In the genomic region with DNA sequence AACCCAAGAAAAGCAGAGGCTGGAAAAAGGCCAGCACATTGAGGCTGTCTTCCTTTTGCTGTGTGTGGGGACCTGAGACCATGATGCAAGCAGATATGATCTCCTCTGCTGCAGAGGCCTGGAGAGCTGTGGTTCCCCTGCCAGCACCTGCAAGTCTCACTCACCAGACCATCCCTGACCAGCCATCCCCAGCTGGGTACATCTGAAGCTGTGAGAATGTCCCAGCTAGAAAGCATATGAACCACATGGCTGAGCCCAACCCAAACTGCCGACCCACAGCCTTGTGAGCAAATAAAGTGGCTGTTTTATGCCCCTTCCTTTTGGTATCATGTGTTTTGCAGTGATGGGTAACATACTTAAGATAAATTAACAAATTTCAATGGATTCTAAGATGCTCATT, we compare ENCODE assay signal across 19 cellular contexts.
DNase-seq lines count a peak whose midpoint lies in the region; ATAC-seq and TF ChIP-seq lines count a peak whose summit lies in the region.
"Had no signal": no experiment of that assay in that cellular context is flagged by ENCODE, and none has a peak within 500 bp of the region (broad histone marks: within the 10 kb centered on the region; RNA-seq: fewer than 3 reads in every experiment).

No MANE protein-coding gene starts in this region.

- H3K4me3 ChIP-seq in GM23338 (no peak overlapping the region), MM.1S (ENCODE audit: low read length) (no peak overlapping the region), RWPE2 (ENCODE audit: severe bottlenecking) (no peak overlapping the region)
- H3K4me3 ChIP-seq: BLaER1, GM12878, HAP-1 had no signal

- H3K4me3 Mint-ChIP-seq in GM23338, result no peak overlapping the region
- H3K4me3 Mint-ChIP-seq: B cell; CD4-positive, CD25-positive, alpha-beta regulatory T cell; CD8-positive, alpha-beta T cell; HFFc6 had no signal

- no peaks in the 10 kb centered on the region for H3K9me2 ChIP-seq in GM23338 (ENCODE audit: insufficient read depth)
- no peaks in the 10 kb centered on the region for H3K9me2 ChIP-seq in MM.1S (replicated peaks; ENCODE audit: insufficient read depth, low read length)

- H3F3A ChIP-seq in GM23338 (replicated peaks; ENCODE audit: low read depth) (no peaks in the 10 kb centered on the region), MM.1S (ENCODE audit: insufficient read depth, low read length) (no peaks in the 10 kb centered on the region)

- H3K27ac ChIP-seq in GM23338 (ENCODE audit: low read depth) (no peak overlapping the region), MM.1S (ENCODE audit: low read length) (no peak overlapping the region), RWPE2 (ENCODE audit: poor library complexity, severe bottlenecking) (no peak overlapping the region)
- H3K27ac ChIP-seq: BLaER1, C4-2B had no signal

- H3K27me3 ChIP-seq in GM23338 (ENCODE audit: insufficient read depth) (no peaks in the 10 kb centered on the region), MM.1S (replicated peaks; ENCODE audit: insufficient read depth, low read length) (no peaks in the 10 kb centered on the region), RWPE2 (ENCODE audit: insufficient read depth, poor library complexity, severe bottlenecking) (no peaks in the 10 kb centered on the region)
- H3K27me3 ChIP-seq: BLaER1 had no signal

- peaks cover 10% of the 10 kb centered on the region for H3K27me3 Mint-ChIP-seq in GM23338 (ENCODE audit: insufficient read depth, low read depth, poor library complexity)
- H3K27me3 Mint-ChIP-seq: CD4-positive, CD25-positive, alpha-beta regulatory T cell had no signal

- ATAC-seq in GM23338 (no peak), RWPE2 (ENCODE audit: low read depth) (no peak), HG03196 (IDR thresholded peaks at IDR 0.05; ENCODE audit: unreplicated experiment) (no peak)
- ATAC-seq: CD8-positive, alpha-beta T cell; GM12878 had no signal

- no peaks in the 10 kb centered on the region for H3K4me1 ChIP-seq in GM23338 (ENCODE audit: insufficient read depth)
- H3K4me1 ChIP-seq in MM.1S (ENCODE audit: low read length), result peaks cover under 1% of the 10 kb centered on the region; the same call in 1 of the 2 replicates
- H3K4me1 ChIP-seq in RWPE2 (ENCODE audit: insufficient read depth, poor library complexity, severe bottlenecking), result no peaks in the 10 kb centered on the region
- H3K4me1 ChIP-seq: Caco-2, HAP-1 had no signal

- peaks cover 88% of the 10 kb centered on the region for H3K9me3 Mint-ChIP-seq in GM23338

- H3K4me1 Mint-ChIP-seq in GM23338, result no peaks in the 10 kb centered on the region
- H3K4me1 Mint-ChIP-seq: B cell had no signal

- no peaks in the 10 kb centered on the region for H3K79me2 ChIP-seq in GM23338 (replicated peaks; ENCODE audit: insufficient read depth)
- H3K79me2 ChIP-seq in MM.1S (ENCODE audit: low read length), result no peaks in the 10 kb centered on the region

- no peak overlapping the region for H2AFZ ChIP-seq in GM23338
- no peak overlapping the region for H2AFZ ChIP-seq in MM.1S (ENCODE audit: low read length)

- no peak overlapping the region for H3K9ac ChIP-seq in MM.1S (ENCODE audit: low read length)
- H3K9ac ChIP-seq: BLaER1 had no signal

- no peak overlapping the region for H3K27ac Mint-ChIP-seq in GM23338
- H3K27ac Mint-ChIP-seq: B cell; CD4-positive, CD25-positive, alpha-beta regulatory T cell; CD8-positive, alpha-beta T cell; HFFc6 had no signal

- H3K4me2 ChIP-seq in GM23338 (no peak overlapping the region), MM.1S (ENCODE audit: low read depth, low read length) (no peak overlapping the region)
- H3K4me2 ChIP-seq: BLaER1 had no signal

- no peak for TF ChIP-seq CTCF in GM23338 (conservative IDR thresholded peaks at IDR 0.05; ENCODE audit: low read depth in 2 of 2)
- TF ChIP-seq CTCF in MM.1S (IDR thresholded peaks at IDR 0.05; ENCODE audit: low read length), result no peak
- TF ChIP-seq CTCF in RWPE2 (IDR thresholded peaks at IDR 0.05; ENCODE audit: poor library complexity, severe bottlenecking), result no peak

- H3K36me3 Mint-ChIP-seq in GM23338 (ENCODE audit: low read depth), result peaks cover 40% of the 10 kb centered on the region
- H3K36me3 Mint-ChIP-seq: CD4-positive, CD25-positive, alpha-beta regulatory T cell; CD8-positive, alpha-beta T cell had no signal

- DNase-seq in GM23338 (ENCODE audit: low spot score), result no peak
- DNase-seq in MM.1S, result peak; percentile 31
- DNase-seq in RWPE2 (ENCODE audit: low spot score), result peak; percentile 35
- no peak for DNase-seq in SHP77 treated with DMSO at 0.1 percent for 48 hours (lab: John Stamatoyannopoulos, UW)
- no peak for DNase-seq in NCI-H1417 treated with DMSO at 0.1 percent for 48 hours (lab: John Stamatoyannopoulos, UW)
- DNase-seq: Caco-2; CD4-positive, CD25-positive, alpha-beta regulatory T cell; CD8-positive, alpha-beta T cell; DMS153; EL; GDM1; GOT3; HFFc6 had no signal

- H3K36me3 ChIP-seq in GM23338 (ENCODE audit: insufficient read depth), result no peaks in the 10 kb centered on the region
- no peaks in the 10 kb centered on the region for H3K36me3 ChIP-seq in MM.1S (replicated peaks; ENCODE audit: insufficient read depth, low read length)
- H3K36me3 ChIP-seq in RWPE2 (ENCODE audit: low read depth), result no peaks in the 10 kb centered on the region
- H3K36me3 ChIP-seq: BLaER1, HAP-1 had no signal

- H3K9me3 ChIP-seq in MM.1S (replicated peaks; ENCODE audit: insufficient read depth, low read length), result no peaks in the 10 kb centered on the region
- peaks cover 5% of the 10 kb centered on the region for H3K9me3 ChIP-seq in RWPE2 (ENCODE audit: severe bottlenecking)
- H3K9me3 ChIP-seq: HAP-1 had no signal

- H4K20me1 ChIP-seq in GM23338 (replicated peaks; ENCODE audit: insufficient read depth) (no peaks in the 10 kb centered on the region), MM.1S (ENCODE audit: insufficient read depth, low read length) (no peaks in the 10 kb centered on the region)

TF ChIP-seq in GM23338, 12 proteins besides CTCF, POLR2A, EP300 and RAD21:
- TF ChIP-seq STAT1 (IDR thresholded peaks at IDR 0.05; ENCODE audit: unreplicated experiment), result no peak
- no peak for TF ChIP-seq NANOG (IDR thresholded peaks at IDR 0.05; ENCODE audit: borderline replicate concordance)
- peak; percentile 84 for TF ChIP-seq ZNF331 (CRISPR knock-in tag; IDR thresholded peaks at IDR 0.05; ENCODE audit: low read depth)
- no peak for TF ChIP-seq CREB1 (CRISPR knock-in tag; IDR thresholded peaks at IDR 0.05; ENCODE audit: low read depth)
- TF ChIP-seq EZH2 (IDR thresholded peaks at IDR 0.05; ENCODE audit: low read depth, unreplicated experiment), result no peak
- TF ChIP-seq, protein P1, sequence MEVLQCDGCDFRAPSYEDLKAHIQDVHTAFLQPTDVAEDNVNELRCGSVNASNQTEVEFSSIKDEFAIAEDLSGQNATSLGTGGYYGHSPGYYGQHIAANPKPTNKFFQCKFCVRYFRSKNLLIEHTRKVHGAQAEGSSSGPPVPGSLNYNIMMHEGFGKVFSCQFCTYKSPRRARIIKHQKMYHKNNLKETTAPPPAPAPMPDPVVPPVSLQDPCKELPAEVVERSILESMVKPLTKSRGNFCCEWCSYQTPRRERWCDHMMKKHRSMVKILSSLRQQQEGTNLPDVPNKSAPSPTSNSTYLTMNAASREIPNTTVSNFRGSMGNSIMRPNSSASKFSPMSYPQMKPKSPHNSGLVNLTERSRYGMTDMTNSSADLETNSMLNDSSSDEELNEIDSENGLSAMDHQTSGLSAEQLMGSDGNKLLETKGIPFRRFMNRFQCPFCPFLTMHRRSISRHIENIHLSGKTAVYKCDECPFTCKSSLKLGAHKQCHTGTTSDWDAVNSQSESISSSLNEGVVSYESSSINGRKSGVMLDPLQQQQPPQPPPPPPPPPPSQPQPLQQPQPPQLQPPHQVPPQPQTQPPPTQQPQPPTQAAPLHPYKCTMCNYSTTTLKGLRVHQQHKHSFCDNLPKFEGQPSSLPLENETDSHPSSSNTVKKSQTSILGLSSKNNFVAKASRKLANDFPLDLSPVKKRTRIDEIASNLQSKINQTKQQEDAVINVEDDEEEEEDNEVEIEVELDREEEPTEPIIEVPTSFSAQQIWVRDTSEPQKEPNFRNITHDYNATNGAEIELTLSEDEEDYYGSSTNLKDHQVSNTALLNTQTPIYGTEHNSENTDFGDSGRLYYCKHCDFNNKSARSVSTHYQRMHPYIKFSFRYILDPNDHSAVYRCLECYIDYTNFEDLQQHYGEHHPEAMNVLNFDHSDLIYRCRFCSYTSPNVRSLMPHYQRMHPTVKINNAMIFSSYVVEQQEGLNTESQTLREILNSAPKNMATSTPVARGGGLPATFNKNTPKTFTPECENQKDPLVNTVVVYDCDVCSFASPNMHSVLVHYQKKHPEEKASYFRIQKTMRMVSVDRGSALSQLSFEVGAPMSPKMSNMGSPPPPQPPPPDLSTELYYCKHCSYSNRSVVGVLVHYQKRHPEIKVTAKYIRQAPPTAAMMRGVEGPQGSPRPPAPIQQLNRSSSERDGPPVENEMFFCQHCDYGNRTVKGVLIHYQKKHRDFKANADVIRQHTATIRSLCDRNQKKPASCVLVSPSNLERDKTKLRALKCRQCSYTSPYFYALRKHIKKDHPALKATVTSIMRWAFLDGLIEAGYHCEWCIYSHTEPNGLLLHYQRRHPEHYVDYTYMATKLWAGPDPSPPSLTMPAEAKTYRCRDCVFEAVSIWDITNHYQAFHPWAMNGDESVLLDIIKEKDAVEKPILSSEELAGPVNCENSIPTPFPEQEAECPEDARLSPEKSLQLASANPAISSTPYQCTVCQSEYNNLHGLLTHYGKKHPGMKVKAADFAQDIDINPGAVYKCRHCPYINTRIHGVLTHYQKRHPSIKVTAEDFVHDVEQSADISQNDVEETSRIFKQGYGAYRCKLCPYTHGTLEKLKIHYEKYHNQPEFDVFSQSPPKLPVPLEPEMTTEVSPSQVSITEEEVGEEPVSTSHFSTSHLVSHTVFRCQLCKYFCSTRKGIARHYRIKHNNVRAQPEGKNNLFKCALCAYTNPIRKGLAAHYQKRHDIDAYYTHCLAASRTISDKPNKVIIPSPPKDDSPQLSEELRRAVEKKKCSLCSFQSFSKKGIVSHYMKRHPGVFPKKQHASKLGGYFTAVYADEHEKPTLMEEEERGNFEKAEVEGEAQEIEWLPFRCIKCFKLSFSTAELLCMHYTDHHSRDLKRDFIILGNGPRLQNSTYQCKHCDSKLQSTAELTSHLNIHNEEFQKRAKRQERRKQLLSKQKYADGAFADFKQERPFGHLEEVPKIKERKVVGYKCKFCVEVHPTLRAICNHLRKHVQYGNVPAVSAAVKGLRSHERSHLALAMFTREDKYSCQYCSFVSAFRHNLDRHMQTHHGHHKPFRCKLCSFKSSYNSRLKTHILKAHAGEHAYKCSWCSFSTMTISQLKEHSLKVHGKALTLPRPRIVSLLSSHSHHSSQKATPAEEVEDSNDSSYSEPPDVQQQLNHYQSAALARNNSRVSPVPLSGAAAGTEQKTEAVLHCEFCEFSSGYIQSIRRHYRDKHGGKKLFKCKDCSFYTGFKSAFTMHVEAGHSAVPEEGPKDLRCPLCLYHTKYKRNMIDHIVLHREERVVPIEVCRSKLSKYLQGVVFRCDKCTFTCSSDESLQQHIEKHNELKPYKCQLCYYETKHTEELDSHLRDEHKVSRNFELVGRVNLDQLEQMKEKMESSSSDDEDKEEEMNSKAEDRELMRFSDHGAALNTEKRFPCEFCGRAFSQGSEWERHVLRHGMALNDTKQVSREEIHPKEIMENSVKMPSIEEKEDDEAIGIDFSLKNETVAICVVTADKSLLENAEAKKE (CRISPR knock-in tag; IDR thresholded peaks at IDR 0.05), result no peak

Comparison
In these comparisons a context has a peak if more than half of its experiments do, and no peak if none do; other contexts are left out.
1. DNase-seq: peak in MM.1S (single experiment) and RWPE2 (single experiment); none in GM23338 (single experiment), SHP77 treated with DMSO at 0.1 percent for 48 hours (single experiment) and NCI-H1417 treated with DMSO at 0.1 percent for 48 hours (single experiment).